In the genomic region with DNA sequence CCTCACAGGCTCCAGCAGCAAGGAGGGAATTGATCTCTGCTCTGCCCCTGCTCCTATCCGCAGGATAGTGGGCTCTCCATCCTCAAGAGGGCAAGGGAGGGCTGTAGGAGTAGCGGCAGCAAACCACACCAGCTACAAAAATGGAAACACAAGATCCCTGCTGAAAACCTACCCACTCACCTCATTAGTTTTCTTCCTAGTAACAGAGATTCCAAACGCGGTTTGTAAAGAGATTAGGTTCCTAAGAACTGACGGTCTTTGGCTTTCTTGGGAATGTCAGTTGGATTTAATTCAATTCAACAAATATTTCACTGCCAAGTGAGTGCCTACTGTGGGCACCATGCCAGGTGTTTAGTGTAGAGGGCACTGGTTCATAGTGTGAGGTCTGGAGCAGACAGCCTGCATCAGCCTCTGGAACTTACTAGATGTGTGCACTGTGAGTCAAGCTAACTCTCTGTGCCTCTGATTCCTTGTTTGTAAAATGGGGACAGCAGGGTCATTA, we compare ENCODE assay signal across 1 cellular context.
TF ChIP-seq lines count a peak whose summit lies in the region.

No MANE protein-coding gene starts in this region.

TF ChIP-seq in HEK293, 187 proteins besides CTCF, POLR2A, EP300 and RAD21:
- TF ChIP-seq PRDM4 (tag by site-specific recombination; IDR thresholded peaks at IDR 0.05) (no peak), ZFHX2 (tag by site-specific recombination; conservative IDR thresholded peaks at IDR 0.05) (0 out of 2 replicates have a peak, but pooled peaks have one; percentile 17)
